In the genomic region with DNA sequence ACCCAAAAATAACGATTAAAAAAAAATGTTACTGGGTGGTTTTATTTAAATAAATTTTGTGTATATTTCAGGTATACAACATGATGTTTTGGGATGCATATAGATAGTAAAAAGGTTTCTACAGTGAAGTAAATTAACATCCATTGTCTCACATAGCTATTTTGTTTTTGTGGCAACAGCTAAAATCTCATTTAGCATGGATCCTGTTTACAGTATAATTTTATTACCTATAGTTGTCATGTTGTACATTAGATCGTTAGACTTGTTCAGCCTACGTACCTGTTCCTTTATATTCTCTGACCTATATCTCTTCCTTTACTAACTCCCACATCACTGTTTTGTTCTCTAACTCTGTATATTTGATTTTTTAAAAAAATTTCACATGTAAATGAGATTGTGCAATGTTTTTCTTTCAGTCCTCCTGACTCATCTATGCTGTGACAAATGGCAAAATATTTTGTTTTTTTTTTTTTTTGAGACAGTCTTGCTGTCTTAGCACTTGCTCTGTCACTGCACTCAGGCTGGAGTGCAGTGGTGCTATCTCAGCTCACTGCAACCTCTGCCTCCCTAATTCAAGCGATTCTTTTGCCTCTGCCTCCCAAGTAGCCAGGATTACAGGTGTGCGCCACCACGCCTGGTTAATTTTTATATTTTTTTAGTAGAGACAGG, we compare ENCODE assay signal across 1 cellular context.
TF ChIP-seq lines count a peak whose summit lies in the region.

No MANE protein-coding gene starts in this region.

TF ChIP-seq in GM23338, 12 proteins besides CTCF, POLR2A, EP300 and RAD21:
- TF ChIP-seq EZH2 (IDR thresholded peaks at IDR 0.05; ENCODE audit: low read depth, unreplicated experiment), result no peak
- no peak for TF ChIP-seq NANOG (IDR thresholded peaks at IDR 0.05; ENCODE audit: borderline replicate concordance)
- TF ChIP-seq EZH2phosphoT487 (IDR thresholded peaks at IDR 0.05; ENCODE audit: unreplicated experiment), result no peak
- no peak for TF ChIP-seq ZNF114 (CRISPR knock-in tag; IDR thresholded peaks at IDR 0.05)
- TF ChIP-seq ZNF462 (CRISPR knock-in tag; IDR thresholded peaks at IDR 0.05), result no peak
- TF ChIP-seq POLR2AphosphoS5 (IDR thresholded peaks at IDR 0.05; ENCODE audit: low read depth), result no peak
- TF ChIP-seq JUNB (IDR thresholded peaks at IDR 0.05; ENCODE audit: unreplicated experiment), result no peak
- TF ChIP-seq CREB1 (CRISPR knock-in tag; IDR thresholded peaks at IDR 0.05; ENCODE audit: low read depth), result no peak
- no peak for TF ChIP-seq REST (IDR thresholded peaks at IDR 0.05; ENCODE audit: unreplicated experiment)
- TF ChIP-seq ZNF331 (CRISPR knock-in tag; IDR thresholded peaks at IDR 0.05; ENCODE audit: low read depth), result no peak
